7 cellular contexts compared by ENCODE assay signal in genomic region chr19:46660601-46661019, GRCh38. TPM values are rescaled to one million over a fixed set of nuclear protein-coding genes. Genes with fewer than 3 reads are reported as not detected.
DNase-seq lines count a peak whose midpoint lies in the region; ATAC-seq lines count a peak whose summit lies in the region.
"Had no signal": no experiment of that assay in that cellular context is flagged by ENCODE, and none has a peak within 500 bp of the region (broad histone marks: within the 10 kb centered on the region; RNA-seq: fewer than 3 reads in every experiment).

No MANE protein-coding gene starts in this region.

- H3K27me3 Mint-ChIP-seq in T-cell, result peaks cover 17 to 22% of the 10 kb centered on the region in 2 donors

- ATAC-seq in GM18517 (IDR thresholded peaks at IDR 0.05; ENCODE audit: unreplicated experiment) (peak; percentile 3), T-cell (replicated peaks in 1 of 4) (peak in 1 of 4 experiments; percentile 0), left lobe of liver (no peak), GM18867 (IDR thresholded peaks at IDR 0.05; ENCODE audit: unreplicated experiment) (no peak), left colon (no peak), HG02870 (IDR thresholded peaks at IDR 0.05; ENCODE audit: unreplicated experiment) (no peak)

- peak overlapping the region; percentile 50 to 79 (median 51) for H3K4me3 Mint-ChIP-seq in T-cell

- no peaks in the 10 kb centered on the region for H3K9me3 Mint-ChIP-seq in T-cell

- H3K36me3 Mint-ChIP-seq in T-cell, result no peaks in the 10 kb centered on the region

- H3K27ac Mint-ChIP-seq in T-cell, result no peak overlapping the region

- no peak for DNase-seq in T-cell
- peak; percentile 65 for DNase-seq in left lobe of liver (ENCODE audit: low spot score)
- no peak for DNase-seq in left colon

- CTCF ChIA-PET in T-cell (lab: Charles Lee), result interaction anchor here (0.6 to 2.1 kb wide), 11 partner anchors 27 to 180 kb away, joined by 3 to 40 read pairs (median 4); no protein-coding TSS in a partner anchor

- POLR2A ChIA-PET in T-cell (lab: Charles Lee), result interaction anchor here in 1 of 2 donors (0.5 to 1.0 kb wide), 3 partner anchors 36 to 1080 kb away, joined by 3 to 8 read pairs (median 4); partner anchors contain the start of gene PTGIR

- intact Hi-C loops in left colon (cut with DNase I, micrococcal nuclease), result loop anchor here (5.0 to 10.0 kb wide), 2 partner anchors 43 to 46 kb away; no protein-coding TSS in a partner anchor

- H3K4me1 Mint-ChIP-seq in T-cell, result peaks cover 18 to 27% (median 23%) of the 10 kb centered on the region in 3 donors

RNA-seq across cellular contexts. Expression of gene DACT3, which starts 0.4 kb away (rescaled TPM):
- total RNA-seq in T-cell, result under 1 TPM; 0.15 to 0.56 (median 0.37) TPM
- total RNA-seq in left lobe of liver, result 1.2 TPM
- total RNA-seq in left colon, result 1 to 10 TPM; 1.1 to 7.8 TPM

RNA-seq across cellular contexts. Expression of gene GNG8, which starts 24.6 kb away (rescaled TPM):
- total RNA-seq in T-cell (1 to 10 TPM in 3 of 5 donors, not detected in 2; 3.3 to 7.9 (median 3.6) TPM), left lobe of liver (not detected), left colon (not detected)
- total RNA-seq: RPMI7951 had no signal

RNA-seq across cellular contexts. Expression of gene PTGIR, which starts 35.7 kb away (rescaled TPM):
- 1 to 10 TPM; 1.2 to 5.4 (median 3.5) TPM for total RNA-seq in T-cell
- 3.0 TPM for total RNA-seq in left lobe of liver
- 1 to 10 TPM in 1 of 2 donors, under 1 TPM in 1; 0.58 to 1.6 TPM for total RNA-seq in left colon

RNA-seq across cellular contexts. Expression of gene PRKD2, which starts 56.3 kb away (rescaled TPM):
- total RNA-seq in T-cell (100 to 1,000 TPM; 121 to 145 (median 138) TPM), left lobe of liver (13.7 TPM), left colon (10 to 100 TPM; 62.5 to 64.4 TPM)

RNA-seq across cellular contexts. Expression of gene CALM3, which starts 59.5 kb away (rescaled TPM):
- total RNA-seq in T-cell, result 100 to 1,000 TPM; 183 to 256 (median 208) TPM
- 89.6 TPM for total RNA-seq in left lobe of liver
- 100 to 1,000 TPM; 250 to 278 TPM for total RNA-seq in left colon
